Comparison of ENCODE assay signal across 23 cellular contexts in the genomic region with DNA sequence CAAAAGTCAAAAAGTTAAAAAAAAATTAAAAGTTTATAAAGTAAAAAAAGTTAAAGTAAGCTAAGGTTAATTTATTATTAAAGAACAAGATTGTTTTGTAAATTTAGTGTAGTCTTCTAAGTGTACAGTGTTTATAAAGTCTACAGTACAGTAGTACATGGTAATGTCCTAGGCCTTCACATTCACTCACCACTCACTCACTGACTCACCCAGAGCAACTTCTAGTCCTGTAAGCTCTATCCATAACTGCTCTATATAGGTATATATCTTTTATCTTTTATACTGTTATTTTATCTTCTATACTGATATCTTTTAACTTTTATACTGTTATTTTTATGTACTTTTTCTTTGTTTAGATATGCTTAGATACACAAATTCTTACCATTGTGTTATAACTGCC. TPM values are rescaled to one million over a fixed set of nuclear protein-coding genes. Genes with fewer than 3 reads are reported as not detected.
A peak's percentile ranks its signal among the peaks of the same experiment; 100 is the strongest.
DNase-seq lines count a peak whose midpoint lies in the region; ATAC-seq, FAIRE-seq and TF ChIP-seq lines count a peak whose summit lies in the region.
"Had no signal": no experiment of that assay in that cellular context is flagged by ENCODE, and none has a peak within 500 bp of the region (broad histone marks: within the 10 kb centered on the region; RNA-seq: fewer than 3 reads in every experiment).

No MANE protein-coding gene starts in this region.

- TF ChIP-seq RAD21 in IMR-90 (IDR thresholded peaks at IDR 0.05; ENCODE audit: low read length), result no peak

- POLR2A ChIA-PET in IMR-90 (lab: Charles Lee; ENCODE audit: unreplicated experiment), result no interaction called here

- no peak overlapping the region for H3K23ac ChIP-seq in IMR-90 (ENCODE audit: low read depth, low read length)

- no peak overlapping the region for H3K18ac ChIP-seq in IMR-90 (ENCODE audit: low read depth, low read length)

- intact Hi-C loops in IMR-90 (cut with micrococcal nuclease), result no loop called here

- H3K9me3 ChIP-seq in IMR-90 (ENCODE audit: control insufficient read depth, insufficient read depth, low read length), result no peaks in the 10 kb centered on the region
- H3K9me3 ChIP-seq: A549, Caco-2 had no signal

- dilution Hi-C loops in IMR-90 (cut with HindIII; ENCODE audit: low sequenced_read_pairs, unreplicated experiment), result no loop called here

- H3K79me1 ChIP-seq in IMR-90 (ENCODE audit: low read depth in 1 of 2, low read length in 2 of 2), result peaks cover 22 to 48% of the 10 kb centered on the region in 2 experiments

- FAIRE-seq in A204.1 (lab: Jason Lieb, UNC), result peak; percentile 65
- FAIRE-seq: A549, D721Med, GM12891, GM19239 had no signal

- no peak overlapping the region for H3K4ac ChIP-seq in IMR-90 (ENCODE audit: low read depth, low read length)

- no peak overlapping the region for H2AK5ac ChIP-seq in IMR-90 (ENCODE audit: low read depth, low read length)

- TF ChIP-seq POLR2A in IMR-90 (IDR thresholded peaks at IDR 0.05; ENCODE audit: low read depth, low read length), result no peak

- no peak overlapping the region for H3K14ac ChIP-seq in IMR-90 (replicated peaks; ENCODE audit: low read depth, low read length)

- H3K56ac ChIP-seq in IMR-90 (ENCODE audit: extremely low read depth, insufficient read depth, low read length), result no peak overlapping the region

- H3K4me3 Mint-ChIP-seq in activated T-cell treated with anti-CD3 and anti-CD28 coated beads, Interleukin-2, amount 50 U/mL, for 4 hours, result no peak overlapping the region
- H3K4me3 Mint-ChIP-seq: B cell; CD4-positive, alpha-beta T cell; CD8-positive, alpha-beta T cell had no signal

- no peak overlapping the region for H3K9ac ChIP-seq in IMR-90 (ENCODE audit: low read depth, low read length)
- H3K9ac ChIP-seq: BLaER1 treated with 17β-estradiol and CSF1 and Interleukin-3, amounts not matched to agents 10 nM and 100 nM had no signal

- H3K4me3 ChIP-seq in IMR-90 (ENCODE audit: insufficient read depth, low read depth, low read length), result no peak overlapping the region
- H3K4me3 ChIP-seq: A549; BLaER1 treated with 17β-estradiol and CSF1 and Interleukin-3, amounts not matched to agents 10 nM and 100 nM had no signal

- H3K27me3 ChIP-seq in IMR-90 (ENCODE audit: control insufficient read depth, insufficient read depth, low read length), result no peaks in the 10 kb centered on the region
- no peaks in the 10 kb centered on the region for H3K27me3 ChIP-seq in foreskin keratinocyte
- H3K27me3 ChIP-seq: BLaER1 treated with 17β-estradiol and CSF1 and Interleukin-3, amounts not matched to agents 10 nM and 100 nM had no signal

- H2BK15ac ChIP-seq in IMR-90 (ENCODE audit: low read depth, low read length), result no peak overlapping the region

- peak; percentile 29 for DNase-seq in ELR (ENCODE audit: low read depth)
- peak; percentile 29 for DNase-seq in IMR-90
- no peak for DNase-seq in foreskin keratinocyte
- DNase-seq in effector CD8-positive, alpha-beta T cell (lab: John Stamatoyannopoulos, UW), result no peak
- DNase-seq in NCI-H1417 treated with DMSO at 0.1 percent for 48 hours (lab: John Stamatoyannopoulos, UW), result no peak
- DNase-seq in hippocampal formation (lab: John Stamatoyannopoulos, UW), result no peak
- DNase-seq in activated T-cell treated with anti-CD3 and anti-CD28 coated beads, Interleukin-2, amount 50 U/mL, for 4 hours, result no peak
- DNase-seq: 8988T; AML-193; Caco-2; Calu3; CD4-positive, alpha-beta T cell; CD8-positive, alpha-beta T cell; DMS79 treated with DMSO at 0.1 percent for 48 hours; GF-D8 had no signal

- H4K91ac ChIP-seq in IMR-90 (ENCODE audit: insufficient read depth, low read depth, low read length), result no peak overlapping the region

- H2BK120ac ChIP-seq in IMR-90 (ENCODE audit: low read depth, low read length), result no peak overlapping the region

- no peak overlapping the region for H2BK5ac ChIP-seq in IMR-90 (ENCODE audit: low read depth, low read length, poor library complexity, severe bottlenecking)

- CTCF ChIA-PET in IMR-90 (lab: Yijun Ruan, JAX), result no interaction called here

- peaks cover 5% of the 10 kb centered on the region for H3K36me3 ChIP-seq in IMR-90 (ENCODE audit: control insufficient read depth, insufficient read depth, low read length)

- no peaks in the 10 kb centered on the region for H3K27me3 Mint-ChIP-seq in activated T-cell treated with anti-CD3 and anti-CD28 coated beads, Interleukin-2, amount 50 U/mL, for 4 hours (ENCODE audit: low read depth)
- H3K27me3 Mint-ChIP-seq: B cell; CD4-positive, alpha-beta T cell had no signal

- H3K9me1 ChIP-seq in IMR-90 (ENCODE audit: insufficient read depth, low read length), result peaks cover 10% of the 10 kb centered on the region

- no peaks in the 10 kb centered on the region for H4K20me1 ChIP-seq in IMR-90 (ENCODE audit: insufficient read depth, low read length)

- ATAC-seq in IMR-90 (ENCODE audit: low read depth) (peak; percentile 76), foreskin keratinocyte (peak; percentile 51)
- ATAC-seq in activated T-cell treated with anti-CD3 and anti-CD28 coated beads, Interleukin-2, amount 50 U/mL, for 4 hours, result no peak
- ATAC-seq: A549; CD8-positive, alpha-beta T cell had no signal

- H3K4me2 ChIP-seq in IMR-90 (ENCODE audit: low read depth, low read length), result no peak overlapping the region
- H3K4me2 ChIP-seq: A549; BLaER1 treated with 17β-estradiol and CSF1 and Interleukin-3, amounts not matched to agents 10 nM and 100 nM had no signal

- H3K4me1 ChIP-seq in IMR-90 (ENCODE audit: control insufficient read depth, insufficient read depth, low read length), result peaks cover 3% of the 10 kb centered on the region
- H3K4me1 ChIP-seq in foreskin keratinocyte, result peaks cover 30% of the 10 kb centered on the region
- H3K4me1 ChIP-seq: BLaER1 treated with 17β-estradiol and CSF1 and Interleukin-3, amounts not matched to agents 10 nM and 100 nM; Caco-2 had no signal

- H3K4me1 Mint-ChIP-seq in activated T-cell treated with anti-CD3 and anti-CD28 coated beads, Interleukin-2, amount 50 U/mL, for 4 hours (ENCODE audit: low read depth), result peaks cover 13% of the 10 kb centered on the region

- peaks cover 37% of the 10 kb centered on the region for H3K36me3 Mint-ChIP-seq in activated T-cell treated with anti-CD3 and anti-CD28 coated beads, Interleukin-2, amount 50 U/mL, for 4 hours (ENCODE audit: insufficient read depth)

- H4K5ac ChIP-seq in IMR-90 (ENCODE audit: low read depth, low read length), result no peak overlapping the region

- in situ Hi-C loops in IMR-90 (cut with MboI; ENCODE audit: low sequenced_read_pairs), result no loop called here

- BruUV-seq in IMR-90 (replicated peaks; lab: Mats Ljungman, UMichigan), result no TSS peak

- no peaks in the 10 kb centered on the region for H3K9me3 Mint-ChIP-seq in activated T-cell treated with anti-CD3 and anti-CD28 coated beads, Interleukin-2, amount 50 U/mL, for 4 hours
- H3K9me3 Mint-ChIP-seq: CD4-positive, alpha-beta T cell; CD8-positive, alpha-beta T cell had no signal

- H3K27ac ChIP-seq in IMR-90 (ENCODE audit: insufficient read depth, low read length) (no peak overlapping the region), foreskin keratinocyte (no peak overlapping the region)
- H3K27ac ChIP-seq: A549; BLaER1 treated with 17β-estradiol and CSF1 and Interleukin-3, amounts not matched to agents 10 nM and 100 nM; C4-2B had no signal

- no peak overlapping the region for H2AK9ac ChIP-seq in IMR-90 (replicated peaks; ENCODE audit: low read depth, low read length, poor library complexity)

- TF ChIP-seq CTCF in IMR-90 (conservative IDR thresholded peaks at IDR 0.05; ENCODE audit: low read depth, low read length) (no peak), foreskin keratinocyte (conservative IDR thresholded peaks at IDR 0.05) (no peak)

- H2BK20ac ChIP-seq in IMR-90 (ENCODE audit: low read depth, low read length), result no peak overlapping the region

- H2AFZ ChIP-seq in IMR-90 (replicated peaks; ENCODE audit: low read length, poor library complexity), result no peak overlapping the region

- H4K8ac ChIP-seq in IMR-90 (ENCODE audit: low read depth in 2 of 2, low read length in 2 of 2), result no peak overlapping the region

TF ChIP-seq in IMR-90, 13 proteins besides CTCF, POLR2A, EP300 and RAD21:
- TF ChIP-seq, protein P1, sequence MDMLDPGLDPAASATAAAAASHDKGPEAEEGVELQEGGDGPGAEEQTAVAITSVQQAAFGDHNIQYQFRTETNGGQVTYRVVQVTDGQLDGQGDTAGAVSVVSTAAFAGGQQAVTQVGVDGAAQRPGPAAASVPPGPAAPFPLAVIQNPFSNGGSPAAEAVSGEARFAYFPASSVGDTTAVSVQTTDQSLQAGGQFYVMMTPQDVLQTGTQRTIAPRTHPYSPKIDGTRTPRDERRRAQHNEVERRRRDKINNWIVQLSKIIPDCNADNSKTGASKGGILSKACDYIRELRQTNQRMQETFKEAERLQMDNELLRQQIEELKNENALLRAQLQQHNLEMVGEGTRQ (IDR thresholded peaks at IDR 0.05; ENCODE audit: low read depth, low read length), result no peak
- TF ChIP-seq RFX5 (IDR thresholded peaks at IDR 0.05; ENCODE audit: low read depth, low read length) (no peak), MAFK (IDR thresholded peaks at IDR 0.05; ENCODE audit: low read depth, low read length) (no peak), FOS (IDR thresholded peaks at IDR 0.05; ENCODE audit: low read depth, low read length) (no peak), SMC3 (IDR thresholded peaks at IDR 0.05; ENCODE audit: low read depth, low read length) (no peak), RCOR1 (IDR thresholded peaks at IDR 0.05; ENCODE audit: insufficient replicate concordance, low read length) (no peak), CEBPB (IDR thresholded peaks at IDR 0.05; ENCODE audit: low read depth, low read length) (no peak), MAZ (IDR thresholded peaks at IDR 0.05; ENCODE audit: borderline replicate concordance, low read depth, low read length) (no peak), MXI1 (IDR thresholded peaks at IDR 0.05; ENCODE audit: borderline replicate concordance, low read depth, low read length) (no peak), CHD1 (IDR thresholded peaks at IDR 0.05; ENCODE audit: low read depth, low read length) (no peak)

RNA-seq across cellular contexts. Expression of gene C2CD3, which starts 11.2 kb away (rescaled TPM):
- 15.0 and 19.2 TPM in 2 replicates for total RNA-seq in IMR-90 (2012; rRNA removed)
- 11.1 and 11.4 TPM in 2 replicates for polyA plus RNA-seq in IMR-90 (2012; rRNA removed)
- 3.5 and 4.5 TPM in 2 replicates for polyA plus RNA-seq in IMR-90 (2012; cell fraction: cytosol; rRNA removed)
- 12.9 and 16.6 TPM in 2 replicates for polyA plus RNA-seq in IMR-90 (2012; cell fraction: nucleus; rRNA removed; ENCODE audit: low replicate concordance)
- total RNA-seq in foreskin keratinocyte, result 12.8 and 14.0 TPM in 2 replicates
- 6.9 and 7.3 TPM in 2 replicates for polyA plus RNA-seq in foreskin keratinocyte
- 10 to 100 TPM; 28.9 to 32.4 (median 29.8) TPM for total RNA-seq in activated T-cell treated with anti-CD3 and anti-CD28 coated beads, Interleukin-2, amount 50 U/mL, for 4 hours

RNA-seq across cellular contexts. Expression of gene PPME1, which starts 11.4 kb away (rescaled TPM):
- total RNA-seq in IMR-90 (2012; rRNA removed), result 38.9 and 42.3 TPM in 2 replicates
- 89.5 and 100 TPM in 2 replicates for polyA plus RNA-seq in IMR-90 (2012; rRNA removed)
- 61.0 and 103 TPM in 2 replicates for polyA plus RNA-seq in IMR-90 (2012; cell fraction: cytosol; rRNA removed)
- 85.4 and 105 TPM in 2 replicates for polyA plus RNA-seq in IMR-90 (2012; cell fraction: nucleus; rRNA removed; ENCODE audit: low replicate concordance)
- 31.3 and 36.1 TPM in 2 replicates for total RNA-seq in foreskin keratinocyte
- 32.1 and 35.5 TPM in 2 replicates for polyA plus RNA-seq in foreskin keratinocyte
- total RNA-seq in activated T-cell treated with anti-CD3 and anti-CD28 coated beads, Interleukin-2, amount 50 U/mL, for 4 hours, result 10 to 100 TPM; 27.7 to 38.3 (median 30.4) TPM

Comparison
In these comparisons a context has a peak if more than half of its experiments do, and no peak if none do; other contexts are left out.
1. DNase-seq: peak in ELR (single experiment) and IMR-90 (single experiment); none in foreskin keratinocyte (0 of 2), effector CD8-positive, alpha-beta T cell (single experiment), NCI-H1417 treated with DMSO at 0.1 percent for 48 hours (single experiment), hippocampal formation (0 of 2) and activated T-cell treated with anti-CD3 and anti-CD28 coated beads, Interleukin-2, amount 50 U/mL, for 4 hours (single experiment).
2. ATAC-seq: peak in IMR-90 (single experiment) and foreskin keratinocyte (single experiment); none in activated T-cell treated with anti-CD3 and anti-CD28 coated beads, Interleukin-2, amount 50 U/mL, for 4 hours (0 of 2).